In genomic region chr20:62307226-62308101, GRCh38 we compare ENCODE assay signal across 2 cellular contexts.
TF ChIP-seq lines count a peak whose summit lies in the region.

No MANE protein-coding gene starts in this region.

TF ChIP-seq in IMR-90, 13 proteins besides CTCF, POLR2A, EP300 and RAD21:
- TF ChIP-seq CHD1 (IDR thresholded peaks at IDR 0.05; ENCODE audit: low read depth, low read length) (no peak), MAZ (IDR thresholded peaks at IDR 0.05; ENCODE audit: borderline replicate concordance, low read depth, low read length) (no peak), BHLHE40 (IDR thresholded peaks at IDR 0.05; ENCODE audit: low read depth, low read length) (no peak), SMC3 (IDR thresholded peaks at IDR 0.05; ENCODE audit: low read depth, low read length) (no peak), NFE2L2 (IDR thresholded peaks at IDR 0.05; ENCODE audit: low read depth, low read length) (no peak), MXI1 (IDR thresholded peaks at IDR 0.05; ENCODE audit: borderline replicate concordance, low read depth, low read length) (no peak), RFX5 (IDR thresholded peaks at IDR 0.05; ENCODE audit: low read depth, low read length) (no peak), RCOR1 (IDR thresholded peaks at IDR 0.05; ENCODE audit: insufficient replicate concordance, low read length) (no peak), FOS (IDR thresholded peaks at IDR 0.05; ENCODE audit: low read depth, low read length) (no peak), USF2 (IDR thresholded peaks at IDR 0.05; ENCODE audit: low read depth, low read length) (no peak), MAFK (IDR thresholded peaks at IDR 0.05; ENCODE audit: low read depth, low read length) (no peak), ELK1 (IDR thresholded peaks at IDR 0.05; ENCODE audit: borderline replicate concordance, low read depth, low read length) (no peak), CEBPB (IDR thresholded peaks at IDR 0.05; ENCODE audit: low read depth, low read length) (no peak)

TF ChIP-seq in K562, 482 proteins besides CTCF, POLR2A, EP300 and RAD21:
- TF ChIP-seq VEZF1 (CRISPR knock-in tag; IDR thresholded peaks at IDR 0.05) (no peak), HMG20B (CRISPR knock-in tag; IDR thresholded peaks at IDR 0.05) (no peak), ZFX (CRISPR knock-in tag; IDR thresholded peaks at IDR 0.05) (no peak), ZFP91 (CRISPR knock-in tag; IDR thresholded peaks at IDR 0.05) (no peak), RBFOX2 (IDR thresholded peaks at IDR 0.05; ENCODE audit: low read depth, low read length) (peak; percentile 52), SIX5 (IDR thresholded peaks at IDR 0.05; ENCODE audit: borderline replicate concordance in 1 of 2, insufficient read depth in 1 of 2, low read depth in 1 of 2, low read length in 2 of 2) (no peak), ZNF311 (CRISPR knock-in tag; IDR thresholded peaks at IDR 0.05) (no peak), ZBTB2 (IDR thresholded peaks at IDR 0.05) (no peak), CC2D1A (IDR thresholded peaks at IDR 0.05) (no peak), HNRNPH1 (optimal IDR thresholded peaks at IDR 0.05; ENCODE audit: low read depth, low read length) (no peak), CREB3 (tag; conservative IDR thresholded peaks at IDR 0.05; ENCODE audit: low read depth) (no peak), ETV5 (CRISPR knock-in tag; IDR thresholded peaks at IDR 0.05; ENCODE audit: low read depth) (no peak), JUNB (CRISPR knock-in tag; conservative IDR thresholded peaks at IDR 0.05) (no peak), POU5F1 (IDR thresholded peaks at IDR 0.05; ENCODE audit: borderline replicate concordance, low read depth, low read length, partially characterized antibody) (no peak), SUPT5H (IDR thresholded peaks at IDR 0.05) (peak; percentile 42; the same call in 1 of the 2 replicates), ZNF785 (CRISPR knock-in tag; IDR thresholded peaks at IDR 0.05) (no peak), HOMEZ (CRISPR knock-in tag; IDR thresholded peaks at IDR 0.05) (no peak), BCL6 (CRISPR knock-in tag; IDR thresholded peaks at IDR 0.05) (no peak), MITF (IDR thresholded peaks at IDR 0.05) (no peak), RBM22 (IDR thresholded peaks at IDR 0.05; ENCODE audit: low read depth, low read length, poor library complexity, severe bottlenecking) (peak; percentile 71), COPS2 (conservative IDR thresholded peaks at IDR 0.05) (no peak), HNRNPL (IDR thresholded peaks at IDR 0.05; ENCODE audit: low read depth, low read length) (0 out of 2 replicates have a peak, but pooled peaks have one; percentile 26), GTF2E2 (tag; IDR thresholded peaks at IDR 0.05) (no peak), HLTF (IDR thresholded peaks at IDR 0.05) (no peak), ZFP30 (CRISPR knock-in tag; IDR thresholded peaks at IDR 0.05; ENCODE audit: borderline replicate concordance) (no peak), SLC30A9 (CRISPR knock-in tag; IDR thresholded peaks at IDR 0.05) (no peak), POLR2G (IDR thresholded peaks at IDR 0.05; ENCODE audit: low read depth, low read length) (peak; percentile 68), ZNF239 (CRISPR knock-in tag; IDR thresholded peaks at IDR 0.05) (no peak), ADNP (tag; IDR thresholded peaks at IDR 0.05) (no peak), ZNF592 (IDR thresholded peaks at IDR 0.05) (no peak), LARP7 (IDR thresholded peaks at IDR 0.05) (no peak), POLR2H (tag; IDR thresholded peaks at IDR 0.05; ENCODE audit: low read depth) (no peak), ZNF830 (CRISPR knock-in tag; IDR thresholded peaks at IDR 0.05) (no peak), KLF1 (tag; IDR thresholded peaks at IDR 0.05) (no peak), CBX8 (IDR thresholded peaks at IDR 0.05; ENCODE audit: borderline replicate concordance, extremely low read depth, low read depth, low read length, poor library complexity, severe bottlenecking) (no peak), ELK3 (CRISPR knock-in tag; IDR thresholded peaks at IDR 0.05) (no peak), PRMT5 (CRISPR knock-in tag; IDR thresholded peaks at IDR 0.05) (no peak), NFATC3 (IDR thresholded peaks at IDR 0.05) (no peak), CREB1 (IDR thresholded peaks at IDR 0.05) (no peak), CREB1 (CRISPR knock-in tag; IDR thresholded peaks at IDR 0.05) (no peak), LCOR (CRISPR knock-in tag; IDR thresholded peaks at IDR 0.05) (no peak), ZNF280A (IDR thresholded peaks at IDR 0.05; ENCODE audit: low read depth, partially characterized antibody) (no peak)
TF ChIP-seq in K562: peak in this region for 5.
